In the genomic region with DNA sequence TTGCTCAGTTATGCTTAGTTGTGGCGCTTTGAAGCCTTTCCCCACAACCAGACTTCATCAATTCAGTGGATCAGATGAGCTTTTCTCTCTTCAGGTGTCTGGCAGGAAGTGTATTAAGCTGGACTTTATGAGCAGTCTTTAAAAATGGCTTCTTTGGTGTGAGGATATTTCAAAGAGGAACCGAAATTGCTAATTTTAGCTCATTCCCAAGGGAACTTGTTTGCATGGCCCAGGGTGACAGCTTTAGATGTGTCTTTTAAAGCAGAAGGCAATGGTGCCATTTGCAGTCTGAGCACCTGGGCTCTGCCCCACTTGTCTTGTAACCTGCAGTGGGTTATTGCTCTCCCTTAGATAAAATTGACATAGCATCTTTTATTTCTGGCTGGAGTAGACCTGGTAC, we compare ENCODE assay signal across 31 cellular contexts.
"Had no signal": no experiment of that assay in that cellular context is flagged by ENCODE, and none has a peak within 500 bp of the region (broad histone marks: within the 10 kb centered on the region; RNA-seq: fewer than 3 reads in every experiment).

No MANE protein-coding gene starts in this region.

- H3K27me3 Mint-ChIP-seq: activated CD4-positive, alpha-beta memory T cell treated with anti-CD3 and anti-CD28 coated beads, Interleukin-2, amount 10 ng/mL, durations not matched to agents 7 days and 5 days; activated CD8-positive, alpha-beta memory T cell treated with anti-CD3 and anti-CD28 coated beads, Interleukin-2, amount 10 ng/mL, durations not matched to agents 7 days and 5 days; activated naive CD4-positive, alpha-beta T cell treated with anti-CD3 and anti-CD28 coated beads, Interleukin-2, amount 10 ng/mL, durations not matched to agents 7 days and 5 days had no signal

- H3K4me1 ChIP-seq: Peyer's patch had no signal

- ATAC-seq: activated CD8-positive, alpha-beta memory T cell treated with anti-CD3 and anti-CD28 coated beads, Interleukin-2, amount 10 ng/mL, durations not matched to agents 7 days and 5 days; activated naive CD8-positive, alpha-beta T cell treated with anti-CD3 and anti-CD28 coated beads, Interleukin-2, amount 50 U/mL, for 24 hours; K562; PC-3; Right ventricle myocardium inferior; SK-N-SH treated with all-trans-retinoic acid at 6 μM for 48 hours had no signal

- DNase-seq: activated CD4-positive, alpha-beta memory T cell treated with anti-CD3 and anti-CD28 coated beads, Interleukin-2, amount 10 ng/mL, durations not matched to agents 7 days and 5 days; activated CD4-positive, alpha-beta T cell treated with anti-CD3 and anti-CD28 coated beads, Interleukin-2, amount 50 U/mL, for 1 hour; activated CD4-positive, CD25-positive, alpha-beta regulatory T cell; activated CD8-positive, alpha-beta memory T cell treated with anti-CD3 and anti-CD28 coated beads for 24 hours; activated CD8-positive, alpha-beta memory T cell treated with anti-CD3 and anti-CD28 coated beads, Interleukin-2, amount 10 ng/mL, durations not matched to agents 7 days and 5 days; activated CD8-positive, alpha-beta memory T cell treated with anti-CD3 and anti-CD28 coated beads, Interleukin-2, amount 50 U/mL, for 48 hours; activated effector memory CD4-positive, alpha-beta T cell treated with Interleukin-2 at 50 U/mL for 16 hours; activated naive CD4-positive, alpha-beta T cell treated with anti-CD3 and anti-CD28 coated beads, Interleukin-2, amount 10 ng/mL, durations not matched to agents 7 days and 5 days; activated naive CD8-positive, alpha-beta T cell treated with anti-CD3 and anti-CD28 coated beads, Interleukin-2, amount 50 U/mL, for 24 hours; activated T-cell treated with anti-CD3 and anti-CD28 coated beads, Interleukin-2, amount 50 U/mL, for 48 hours; anterior cingulate cortex; brain microvascular endothelial cell; central memory CD4-positive, alpha-beta T cell; NCI-H1092; NCI-H1436 treated with DMSO at 0.1 percent for 48 hours; NCI-H1694 treated with DMSO at 0.1 percent for 48 hours; NCI-H2029 treated with DMSO at 0.1 percent for 48 hours; NCI-H345; NCI-H524 treated with DMSO at 0.1 percent for 48 hours; PC-3; Peyer's patch; SIG-M5; T-helper 1 cell; T-helper 2 cell; T-helper 9 cell; WERI-Rb-1 had no signal

- H3K27ac Mint-ChIP-seq: activated CD4-positive, alpha-beta memory T cell treated with anti-CD3 and anti-CD28 coated beads, Interleukin-2, amount 10 ng/mL, durations not matched to agents 7 days and 5 days; activated CD8-positive, alpha-beta memory T cell treated with anti-CD3 and anti-CD28 coated beads, Interleukin-2, amount 10 ng/mL, durations not matched to agents 7 days and 5 days; activated naive CD4-positive, alpha-beta T cell treated with anti-CD3 and anti-CD28 coated beads, Interleukin-2, amount 10 ng/mL, durations not matched to agents 7 days and 5 days; activated naive CD8-positive, alpha-beta T cell; activated naive CD8-positive, alpha-beta T cell treated with anti-CD3 and anti-CD28 coated beads, Interleukin-2, amount 50 U/mL, for 24 hours had no signal

- H3K9me3 ChIP-seq: Peyer's patch had no signal

- H3K4me3 ChIP-seq: K562, Peyer's patch had no signal

- H3K27me3 ChIP-seq: brain microvascular endothelial cell, Peyer's patch had no signal

- H3K36me3 ChIP-seq: brain microvascular endothelial cell, Peyer's patch, WERI-Rb-1 had no signal

- H3K9me3 Mint-ChIP-seq: activated naive CD4-positive, alpha-beta T cell treated with anti-CD3 and anti-CD28 coated beads, Interleukin-2, amount 10 ng/mL, durations not matched to agents 7 days and 5 days had no signal

- H3K27ac ChIP-seq: brain microvascular endothelial cell, Peyer's patch, RWPE1, WERI-Rb-1 had no signal

- H3K4me1 Mint-ChIP-seq: activated CD4-positive, alpha-beta memory T cell treated with anti-CD3 and anti-CD28 coated beads, Interleukin-2, amount 10 ng/mL, durations not matched to agents 7 days and 5 days; activated CD8-positive, alpha-beta memory T cell treated with anti-CD3 and anti-CD28 coated beads, Interleukin-2, amount 10 ng/mL, durations not matched to agents 7 days and 5 days; activated naive CD4-positive, alpha-beta T cell treated with anti-CD3 and anti-CD28 coated beads, Interleukin-2, amount 10 ng/mL, durations not matched to agents 7 days and 5 days; activated naive CD8-positive, alpha-beta T cell treated with anti-CD3 and anti-CD28 coated beads, Interleukin-2, amount 50 U/mL, for 24 hours had no signal

- H3K4me3 Mint-ChIP-seq: activated CD4-positive, alpha-beta memory T cell treated with anti-CD3 and anti-CD28 coated beads, Interleukin-2, amount 10 ng/mL, durations not matched to agents 7 days and 5 days; activated CD8-positive, alpha-beta memory T cell treated with anti-CD3 and anti-CD28 coated beads, Interleukin-2, amount 10 ng/mL, durations not matched to agents 7 days and 5 days; activated naive CD4-positive, alpha-beta T cell treated with anti-CD3 and anti-CD28 coated beads, Interleukin-2, amount 10 ng/mL, durations not matched to agents 7 days and 5 days; activated naive CD8-positive, alpha-beta T cell; activated naive CD8-positive, alpha-beta T cell treated with anti-CD3 and anti-CD28 coated beads, Interleukin-2, amount 50 U/mL, for 24 hours had no signal

- H3K36me3 Mint-ChIP-seq: activated CD8-positive, alpha-beta memory T cell treated with anti-CD3 and anti-CD28 coated beads, Interleukin-2, amount 10 ng/mL, durations not matched to agents 7 days and 5 days; activated naive CD4-positive, alpha-beta T cell treated with anti-CD3 and anti-CD28 coated beads, Interleukin-2, amount 10 ng/mL, durations not matched to agents 7 days and 5 days; activated naive CD8-positive, alpha-beta T cell had no signal
